In the genomic region with DNA sequence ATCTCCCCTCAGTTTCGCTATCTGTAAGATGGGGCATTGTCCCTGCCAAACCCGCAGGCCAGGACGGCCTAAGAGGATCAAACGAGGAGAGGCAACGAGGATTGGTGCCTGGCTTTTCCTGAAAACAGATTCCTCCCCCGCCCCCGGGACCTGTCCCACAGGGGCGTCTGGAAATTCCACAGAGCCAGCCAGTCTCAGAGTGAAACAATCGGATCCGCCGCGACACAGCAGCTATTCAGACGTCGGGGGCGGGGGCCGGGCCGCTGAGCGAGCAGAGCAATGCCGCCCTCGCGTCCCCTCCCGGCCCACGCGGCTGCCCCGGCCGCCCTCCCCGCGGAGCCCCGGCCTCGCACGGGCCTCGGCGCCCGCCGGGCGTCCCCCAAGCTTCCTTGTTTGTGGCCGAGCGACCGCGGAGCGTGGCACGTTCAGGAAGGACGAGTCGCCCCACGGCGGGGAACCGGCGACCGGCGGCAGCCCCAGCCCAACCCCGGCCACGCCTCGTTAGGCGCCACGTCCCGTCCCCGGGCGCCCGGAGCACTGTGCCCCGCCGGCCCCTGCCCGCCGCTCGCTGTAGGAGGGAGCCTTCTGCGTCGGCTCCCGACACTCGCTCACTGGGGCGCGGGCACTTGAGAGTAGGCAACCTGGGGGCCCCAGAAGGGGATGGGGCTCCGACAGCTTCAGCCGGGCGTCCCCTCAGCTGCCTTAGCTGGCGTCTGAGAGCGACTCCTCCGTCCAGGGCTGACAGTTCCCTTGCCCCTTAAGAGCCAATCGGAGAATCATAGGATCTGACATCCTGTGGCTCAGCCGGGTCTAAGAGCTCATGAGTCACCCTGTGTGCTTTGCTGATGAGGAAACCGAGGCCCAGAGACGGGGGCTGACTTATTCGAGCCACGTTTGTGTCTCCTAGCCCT, we compare ENCODE assay signal across 2 cellular contexts.
TF ChIP-seq lines count a peak whose summit lies in the region.

No MANE protein-coding gene starts in this region.

TF ChIP-seq in HEK293, 187 proteins besides CTCF, POLR2A, EP300 and RAD21 (continues in another document):
- TF ChIP-seq ZNF518A (tag by site-specific recombination; conservative IDR thresholded peaks at IDR 0.05; ENCODE audit: low read depth) = peak; percentile 15; the same call in 1 of the 2 replicates
- TF ChIP-seq ZSCAN30 (tag by site-specific recombination; IDR thresholded peaks at IDR 0.05) = no peak; the same call in 1 of the 2 replicates
- TF ChIP-seq SP7 (tag by site-specific recombination; IDR thresholded peaks at IDR 0.05) = peak; percentile 14; the same call in 1 of the 2 replicates
- TF ChIP-seq ZNF138 (tag by site-specific recombination; IDR thresholded peaks at IDR 0.05; ENCODE audit: borderline replicate concordance) = no peak
- no peak for TF ChIP-seq ZNF175 (tag by site-specific recombination; IDR thresholded peaks at IDR 0.05)
- TF ChIP-seq ZBTB26 (tag by site-specific recombination; optimal IDR thresholded peaks at IDR 0.05) = peak; percentile 52
- TF ChIP-seq, protein P1, sequence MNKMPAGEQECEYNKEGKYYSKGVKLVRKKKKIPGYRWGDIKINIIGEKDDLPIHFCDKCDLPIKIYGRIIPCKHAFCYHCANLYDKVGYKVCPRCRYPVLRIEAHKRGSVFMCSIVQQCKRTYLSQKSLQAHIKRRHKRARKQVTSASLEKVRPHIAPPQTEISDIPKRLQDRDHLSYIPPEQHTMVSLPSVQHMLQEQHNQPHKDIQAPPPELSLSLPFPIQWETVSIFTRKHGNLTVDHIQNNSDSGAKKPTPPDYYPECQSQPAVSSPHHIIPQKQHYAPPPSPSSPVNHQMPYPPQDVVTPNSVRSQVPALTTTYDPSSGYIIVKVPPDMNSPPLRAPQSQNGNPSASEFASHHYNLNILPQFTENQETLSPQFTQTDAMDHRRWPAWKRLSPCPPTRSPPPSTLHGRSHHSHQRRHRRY (tag by site-specific recombination; IDR thresholded peaks at IDR 0.05) = no peak
- TF ChIP-seq ZBTB17 (tag by site-specific recombination; IDR thresholded peaks at IDR 0.05) = peak; percentile 97
- TF ChIP-seq KLF8 (tag by site-specific recombination; IDR thresholded peaks at IDR 0.05) = no peak
- TF ChIP-seq, protein P2, sequence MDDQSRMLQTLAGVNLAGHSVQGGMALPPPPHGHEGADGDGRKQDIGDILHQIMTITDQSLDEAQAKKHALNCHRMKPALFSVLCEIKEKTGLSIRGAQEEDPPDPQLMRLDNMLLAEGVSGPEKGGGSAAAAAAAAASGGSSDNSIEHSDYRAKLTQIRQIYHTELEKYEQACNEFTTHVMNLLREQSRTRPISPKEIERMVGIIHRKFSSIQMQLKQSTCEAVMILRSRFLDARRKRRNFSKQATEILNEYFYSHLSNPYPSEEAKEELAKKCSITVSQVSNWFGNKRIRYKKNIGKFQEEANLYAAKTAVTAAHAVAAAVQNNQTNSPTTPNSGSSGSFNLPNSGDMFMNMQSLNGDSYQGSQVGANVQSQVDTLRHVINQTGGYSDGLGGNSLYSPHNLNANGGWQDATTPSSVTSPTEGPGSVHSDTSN (CRISPR knock-in tag; IDR thresholded peaks at IDR 0.05) = 0 out of 2 replicates have a peak, but pooled peaks have one; percentile 37
- 0 out of 2 replicates have a peak, but pooled peaks have one; percentile 47 for TF ChIP-seq YY2 (tag by site-specific recombination; IDR thresholded peaks at IDR 0.05)
- peak; percentile 63; the same call in 1 of the 2 replicates for TF ChIP-seq ZNF777 (tag by site-specific recombination; IDR thresholded peaks at IDR 0.05; ENCODE audit: borderline replicate concordance)

TF ChIP-seq in SK-N-SH treated with all-trans-retinoic acid at 6 μM for 48 hours, 23 proteins besides CTCF, POLR2A, EP300 and RAD21 (continued from another document):
- TF ChIP-seq, protein P3, sequence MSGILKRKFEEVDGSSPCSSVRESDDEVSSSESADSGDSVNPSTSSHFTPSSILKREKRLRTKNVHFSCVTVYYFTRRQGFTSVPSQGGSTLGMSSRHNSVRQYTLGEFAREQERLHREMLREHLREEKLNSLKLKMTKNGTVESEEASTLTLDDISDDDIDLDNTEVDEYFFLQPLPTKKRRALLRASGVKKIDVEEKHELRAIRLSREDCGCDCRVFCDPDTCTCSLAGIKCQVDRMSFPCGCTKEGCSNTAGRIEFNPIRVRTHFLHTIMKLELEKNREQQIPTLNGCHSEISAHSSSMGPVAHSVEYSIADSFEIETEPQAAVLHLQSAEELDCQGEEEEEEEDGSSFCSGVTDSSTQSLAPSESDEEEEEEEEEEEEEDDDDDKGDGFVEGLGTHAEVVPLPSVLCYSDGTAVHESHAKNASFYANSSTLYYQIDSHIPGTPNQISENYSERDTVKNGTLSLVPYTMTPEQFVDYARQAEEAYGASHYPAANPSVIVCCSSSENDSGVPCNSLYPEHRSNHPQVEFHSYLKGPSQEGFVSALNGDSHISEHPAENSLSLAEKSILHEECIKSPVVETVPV (CRISPR knock-in tag; IDR thresholded peaks at IDR 0.05) = no peak
- no peak for TF ChIP-seq ZNF565 (CRISPR knock-in tag; conservative IDR thresholded peaks at IDR 0.05; ENCODE audit: low read depth)
TF ChIP-seq in SK-N-SH treated with all-trans-retinoic acid at 6 μM for 48 hours: peak in this region for 0.
